In genomic region chr10:97494863-97495506, GRCh38 we compare ENCODE assay signal across 6 cellular contexts. TPM values are rescaled to one million over a fixed set of nuclear protein-coding genes. Genes with fewer than 3 reads are reported as not detected.
DNase-seq lines count a peak whose midpoint lies in the region; ATAC-seq and TF ChIP-seq lines count a peak whose summit lies in the region.
"Had no signal": no experiment of that assay in that cellular context is flagged by ENCODE, and none has a peak within 500 bp of the region (broad histone marks: within the 10 kb centered on the region; RNA-seq: fewer than 3 reads in every experiment).

No MANE protein-coding gene starts in this region.

- no peak for DNase-seq in PC-3
- DNase-seq in cerebellar cortex (ENCODE audit: low spot score): peak; percentile 26
- DNase-seq in gastrocnemius medialis: no peak
- DNase-seq in activated CD8-positive, alpha-beta memory T cell treated with anti-CD3 and anti-CD28 coated beads, Interleukin-2, amount 50 U/mL, for 48 hours: no peak
- DNase-seq: NCI-H1417 treated with DMSO at 0.1 percent for 48 hours had no signal

- intact Hi-C loops in PC-3 (cut with micrococcal nuclease) (loop anchor here (5.0 kb wide), 1 partner anchor 33 kb away; no protein-coding TSS in a partner anchor), gastrocnemius medialis (cut with DNase I; ENCODE audit: low total_unique reads) (loop anchor here (5.0 kb wide), 3 partner anchors 147 to 1937 kb away; partner anchors contain the start of genes AVPI1, GOT1 and PI4K2A)

- H3K9ac ChIP-seq in PC-3 (ENCODE audit: low read length): no peak overlapping the region

- in situ Hi-C loops in gastrocnemius medialis (cut with MboI; ENCODE audit: low sequenced_read_pairs in 4 of 4): no loop called here

- H3K4me3 ChIP-seq in PC-3 (ENCODE audit: low read length) (no peak overlapping the region), gastrocnemius medialis (no peak overlapping the region)

- H3K9me3 ChIP-seq in PC-3 (ENCODE audit: low read length) (no peaks in the 10 kb centered on the region), gastrocnemius medialis (no peaks in the 10 kb centered on the region)

- no peak for TF ChIP-seq POLR2A in gastrocnemius medialis (IDR thresholded peaks at IDR 0.05)

- H3K27me3 ChIP-seq in PC-3 (ENCODE audit: low read length) (no peaks in the 10 kb centered on the region), gastrocnemius medialis (no peaks in the 10 kb centered on the region)

- CTCF ChIA-PET in PC-3 (lab: Charles Lee): no interaction called here

- H3K27ac ChIP-seq in PC-3 (ENCODE audit: low read length) (no peak overlapping the region), gastrocnemius medialis (peak overlapping the region; percentile 42 to 61 (median 57))

- no peaks in the 10 kb centered on the region for H3K9me2 ChIP-seq in PC-3 (replicated peaks; ENCODE audit: low read length)

- POLR2A ChIA-PET in PC-3 (lab: Charles Lee; ENCODE audit: unreplicated experiment): interaction anchor here (0.5 kb wide), 1 partner anchor 65 kb away, joined by 5 read pairs; no protein-coding TSS in a partner anchor

- no peak overlapping the region for H2AFZ ChIP-seq in PC-3 (ENCODE audit: low read length)

- H3K4me1 ChIP-seq in PC-3 (ENCODE audit: insufficient read depth, low read length): peaks cover 11% of the 10 kb centered on the region
- peaks cover 54% of the 10 kb centered on the region in 2 donors for H3K4me1 ChIP-seq in gastrocnemius medialis

- peaks cover 84% of the 10 kb centered on the region for H3K79me2 ChIP-seq in PC-3 (ENCODE audit: low read length)

- H3K36me3 ChIP-seq in PC-3 (ENCODE audit: low read depth, low read length) (no peaks in the 10 kb centered on the region), gastrocnemius medialis (no peaks in the 10 kb centered on the region)

- no peak for TF ChIP-seq CTCF in PC-3 (conservative IDR thresholded peaks at IDR 0.05; ENCODE audit: low read depth, low read length)
- TF ChIP-seq CTCF in gastrocnemius medialis (IDR thresholded peaks at IDR 0.05 in 4 of 5, conservative IDR thresholded peaks at IDR 0.05 in 1 of 5): no peak

- no TSS peak for BruUV-seq in PC-3 (replicated peaks; lab: Mats Ljungman, UMichigan)

- ATAC-seq in PC-3: no peak
- ATAC-seq in gastrocnemius medialis: no peak
- no peak for ATAC-seq in GM21737 (IDR thresholded peaks at IDR 0.05; ENCODE audit: unreplicated experiment)

- H3F3A ChIP-seq in PC-3 (ENCODE audit: low read length, unreplicated experiment): no peaks in the 10 kb centered on the region

- peak overlapping the region; percentile 7; the same call in 1 of the 2 replicates for H3K4me2 ChIP-seq in PC-3 (ENCODE audit: low read length)

- H4K20me1 ChIP-seq in PC-3 (ENCODE audit: low read length): peaks cover 26% of the 10 kb centered on the region; the same call in 1 of the 2 replicates

RNA-seq across cellular contexts. Expression of gene MMS19, which starts 3.2 kb away (rescaled TPM):
- 65.5 and 78.2 TPM in 2 replicates for total RNA-seq in PC-3 (2014; rRNA removed)
- total RNA-seq in gastrocnemius medialis: 10 to 100 TPM; 56.1 to 70.0 (median 65.0) TPM

RNA-seq across cellular contexts. Expression of gene UBTD1, which starts 3.7 kb away (rescaled TPM):
- total RNA-seq in PC-3 (2014; rRNA removed): 18.5 and 32.3 TPM in 2 replicates
- total RNA-seq in gastrocnemius medialis: 10 to 100 TPM; 13.7 to 40.0 (median 23.3) TPM

RNA-seq across cellular contexts. Expression of gene ZDHHC16, which starts 49.0 kb away (rescaled TPM):
- total RNA-seq in PC-3 (2014; rRNA removed) (35.1 and 47.1 TPM in 2 replicates), gastrocnemius medialis (10 to 100 TPM; 25.0 to 34.5 (median 31.6) TPM)

RNA-seq across cellular contexts. Expression of gene EXOSC1, which starts 49.2 kb away (rescaled TPM):
- total RNA-seq in PC-3 (2014; rRNA removed): 23.0 and 34.7 TPM in 2 replicates
- total RNA-seq in gastrocnemius medialis: 10 to 100 TPM; 18.6 to 34.5 (median 26.8) TPM
